In the genomic region with DNA sequence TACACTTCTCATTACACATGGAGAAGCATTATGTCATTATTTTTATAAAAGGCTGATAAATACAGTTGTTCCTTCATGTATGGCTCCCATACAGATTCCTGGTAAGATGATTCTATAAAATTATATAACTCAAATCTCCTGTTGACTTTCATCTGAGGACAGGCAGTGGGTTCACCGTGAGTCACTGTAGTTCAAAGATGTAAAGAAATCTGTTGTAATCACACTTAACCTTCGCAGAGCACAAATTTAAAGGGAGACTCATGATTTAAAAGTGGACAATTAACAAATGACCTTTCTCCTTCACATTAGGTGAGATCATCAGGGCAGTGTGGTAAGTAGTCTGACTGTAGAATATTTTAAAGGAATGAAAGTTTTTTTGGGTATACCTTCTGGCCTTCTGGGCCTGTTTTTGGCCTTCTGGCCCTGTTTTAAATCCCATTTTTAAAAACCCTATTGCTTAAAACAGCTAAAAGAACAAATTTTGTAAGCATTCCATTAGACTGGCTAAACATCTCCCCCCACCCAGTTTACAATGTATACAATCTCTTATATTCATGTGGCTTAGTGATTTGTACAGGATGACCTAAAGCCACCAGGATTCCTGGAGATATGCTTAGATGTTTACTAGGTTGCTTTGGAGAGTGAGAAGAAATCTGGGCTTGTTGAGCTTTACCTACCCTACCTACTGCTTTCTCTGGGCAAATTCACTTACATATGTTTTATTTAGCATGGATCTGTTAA, we compare ENCODE assay signal across 11 cellular contexts.
A peak's percentile ranks its signal among the peaks of the same experiment; 100 is the strongest.
DNase-seq lines count a peak whose midpoint lies in the region; ATAC-seq and TF ChIP-seq lines count a peak whose summit lies in the region.
"Had no signal": no experiment of that assay in that cellular context is flagged by ENCODE, and none has a peak within 500 bp of the region (broad histone marks: within the 10 kb centered on the region; RNA-seq: fewer than 3 reads in every experiment).

No MANE protein-coding gene starts in this region.

- DNase-seq in activated CD4-positive, alpha-beta T cell treated with anti-CD3 and anti-CD28 coated beads, Interleukin-2, amount 10 ng/mL, durations not matched to agents 7 days and 5 days = no peak
- DNase-seq in activated CD4-positive, alpha-beta T cell treated with anti-CD3 and anti-CD28 coated beads, Interleukin-2, amount 10 ng/mL, durations not matched to agents 24 days and 14 days = no peak
- DNase-seq in activated B cell treated with CpG ODN at 0.5 μM for 24 hours = no peak
- peak; percentile 63 for DNase-seq in iris pigment epithelial cell (ENCODE audit: low read depth)
- DNase-seq in thoracic aorta (ENCODE audit: low spot score) = no peak
- DNase-seq in CD1c-positive myeloid dendritic cell (ENCODE audit: extremely low spot score) = no peak
- no peak for DNase-seq in stimulated activated CD4-positive, alpha-beta T cell treated with anti-CD3 and anti-CD28 coated beads, Interleukin-2, amount 100 ng/mL, for 24 hours
- DNase-seq: cortex of kidney, left ventricle myocardium superior, NCI-H1105 had no signal

- peaks cover 44% of the 10 kb centered on the region for H3K4me1 Mint-ChIP-seq in activated CD4-positive, alpha-beta T cell treated with anti-CD3 and anti-CD28 coated beads, Interleukin-2, amount 10 ng/mL, durations not matched to agents 7 days and 5 days
- peaks cover 18% of the 10 kb centered on the region for H3K4me1 Mint-ChIP-seq in activated CD4-positive, alpha-beta T cell treated with anti-CD3 and anti-CD28 coated beads, Interleukin-2, amount 10 ng/mL, durations not matched to agents 24 days and 14 days
- peaks cover 44% of the 10 kb centered on the region for H3K4me1 Mint-ChIP-seq in activated B cell treated with CpG ODN at 0.5 μM for 24 hours

- TF ChIP-seq CTCF in activated B cell treated with CpG ODN at 0.5 μM for 24 hours (IDR thresholded peaks at IDR 0.05) (no peak), thoracic aorta (IDR thresholded peaks at IDR 0.05) (no peak)

- H3K27ac Mint-ChIP-seq in activated CD4-positive, alpha-beta T cell treated with anti-CD3 and anti-CD28 coated beads, Interleukin-2, amount 10 ng/mL, durations not matched to agents 7 days and 5 days = peak overlapping the region; percentile 41
- H3K27ac Mint-ChIP-seq in activated CD4-positive, alpha-beta T cell treated with anti-CD3 and anti-CD28 coated beads, Interleukin-2, amount 10 ng/mL, durations not matched to agents 24 days and 14 days = no peak overlapping the region
- peak overlapping the region; percentile 76 for H3K27ac Mint-ChIP-seq in activated B cell treated with CpG ODN at 0.5 μM for 24 hours

- H3K27me3 ChIP-seq in thoracic aorta (replicated peaks; ENCODE audit: insufficient read depth) = no peaks in the 10 kb centered on the region

- H3K27me3 Mint-ChIP-seq in activated CD4-positive, alpha-beta T cell treated with anti-CD3 and anti-CD28 coated beads, Interleukin-2, amount 10 ng/mL, durations not matched to agents 7 days and 5 days = no peaks in the 10 kb centered on the region
- peaks cover 12% of the 10 kb centered on the region for H3K27me3 Mint-ChIP-seq in activated CD4-positive, alpha-beta T cell treated with anti-CD3 and anti-CD28 coated beads, Interleukin-2, amount 10 ng/mL, durations not matched to agents 24 days and 14 days
- H3K27me3 Mint-ChIP-seq in activated B cell treated with CpG ODN at 0.5 μM for 24 hours = no peaks in the 10 kb centered on the region

- ATAC-seq in activated B cell treated with CpG ODN at 0.5 μM for 24 hours (ENCODE audit: low read depth) (no peak), thoracic aorta (ENCODE audit: insufficient number of reproducible peaks, low FRiP score, low read depth) (no peak), GM18907 (IDR thresholded peaks at IDR 0.05; ENCODE audit: unreplicated experiment) (no peak)
- ATAC-seq: left ventricle myocardium superior had no signal

- POLR2A ChIA-PET in activated CD4-positive, alpha-beta T cell treated with anti-CD3 and anti-CD28 coated beads, Interleukin-2, amount 10 ng/mL, durations not matched to agents 7 days and 5 days (lab: Charles Lee) = no interaction called here
- POLR2A ChIA-PET in activated B cell treated with CpG ODN at 0.5 μM for 24 hours (lab: Charles Lee) = no interaction called here

- H3K4me1 ChIP-seq in thoracic aorta (ENCODE audit: control insufficient read depth in 1 of 2, low read depth in 2 of 2) = peaks cover 16 to 47% of the 10 kb centered on the region in 2 donors

- no peaks in the 10 kb centered on the region for H3K9me3 Mint-ChIP-seq in activated CD4-positive, alpha-beta T cell treated with anti-CD3 and anti-CD28 coated beads, Interleukin-2, amount 10 ng/mL, durations not matched to agents 7 days and 5 days
- no peaks in the 10 kb centered on the region for H3K9me3 Mint-ChIP-seq in activated CD4-positive, alpha-beta T cell treated with anti-CD3 and anti-CD28 coated beads, Interleukin-2, amount 10 ng/mL, durations not matched to agents 24 days and 14 days
- H3K9me3 Mint-ChIP-seq in activated B cell treated with CpG ODN at 0.5 μM for 24 hours = no peaks in the 10 kb centered on the region

- H3K4me3 Mint-ChIP-seq in activated CD4-positive, alpha-beta T cell treated with anti-CD3 and anti-CD28 coated beads, Interleukin-2, amount 10 ng/mL, durations not matched to agents 7 days and 5 days = no peak overlapping the region
- H3K4me3 Mint-ChIP-seq in activated CD4-positive, alpha-beta T cell treated with anti-CD3 and anti-CD28 coated beads, Interleukin-2, amount 10 ng/mL, durations not matched to agents 24 days and 14 days = no peak overlapping the region
- H3K4me3 Mint-ChIP-seq in activated B cell treated with CpG ODN at 0.5 μM for 24 hours = peak overlapping the region; percentile 58

- peak overlapping the region; percentile 58 for H3K4me3 ChIP-seq in thoracic aorta

- H3K36me3 Mint-ChIP-seq in activated CD4-positive, alpha-beta T cell treated with anti-CD3 and anti-CD28 coated beads, Interleukin-2, amount 10 ng/mL, durations not matched to agents 7 days and 5 days (ENCODE audit: low read depth) = no peaks in the 10 kb centered on the region
- no peaks in the 10 kb centered on the region for H3K36me3 Mint-ChIP-seq in activated CD4-positive, alpha-beta T cell treated with anti-CD3 and anti-CD28 coated beads, Interleukin-2, amount 10 ng/mL, durations not matched to agents 24 days and 14 days (ENCODE audit: low read depth)
- H3K36me3 Mint-ChIP-seq in activated B cell treated with CpG ODN at 0.5 μM for 24 hours (ENCODE audit: low read depth) = no peaks in the 10 kb centered on the region

- H3K9me3 ChIP-seq in thoracic aorta = no peaks in the 10 kb centered on the region

- intact Hi-C loops in activated CD4-positive, alpha-beta T cell treated with anti-CD3 and anti-CD28 coated beads, Interleukin-2, amount 10 ng/mL, durations not matched to agents 24 days and 14 days (cut with micrococcal nuclease) = loop anchor here (10.0 kb wide), 1 partner anchor 99 kb away; no protein-coding TSS in a partner anchor
- intact Hi-C loops in activated B cell treated with CpG ODN at 0.5 μM for 24 hours (cut with micrococcal nuclease) = loop anchor here (10.0 kb wide), 1 partner anchor 949 kb away; a partner anchor contains a TSS

- CTCF ChIA-PET in activated CD4-positive, alpha-beta T cell treated with anti-CD3 and anti-CD28 coated beads, Interleukin-2, amount 10 ng/mL, durations not matched to agents 7 days and 5 days (lab: Charles Lee) = no interaction called here
- CTCF ChIA-PET in activated B cell treated with CpG ODN at 0.5 μM for 24 hours (lab: Charles Lee) = no interaction called here

- H3K36me3 ChIP-seq in thoracic aorta = no peaks in the 10 kb centered on the region

- H3K27ac ChIP-seq in thoracic aorta = peak overlapping the region; percentile 70 to 81
